ENCODE assay signal across 22 cellular contexts in genomic region chr17:78670850-78671291, GRCh38.
DNase-seq lines count a peak whose midpoint lies in the region; ATAC-seq and TF ChIP-seq lines count a peak whose summit lies in the region.
"Had no signal": no experiment of that assay in that cellular context is flagged by ENCODE, and none has a peak within 500 bp of the region (broad histone marks: within the 10 kb centered on the region; RNA-seq: fewer than 3 reads in every experiment).

No MANE protein-coding gene starts in this region.

- peaks cover 30% of the 10 kb centered on the region for H3K4me1 Mint-ChIP-seq in activated CD4-positive, alpha-beta T cell treated with anti-CD3 and anti-CD28 coated beads, Interleukin-2, amount 10 ng/mL, durations not matched to agents 7 days and 5 days
- H3K4me1 Mint-ChIP-seq in Caco-2 (ENCODE audit: low read depth, unreplicated experiment) (peaks cover 26% of the 10 kb centered on the region), nephron progenitor cell (peaks cover 12% of the 10 kb centered on the region), T-cell (peaks cover 26 to 35% (median 32%) of the 10 kb centered on the region in 3 donors)

- H3K27me3 Mint-ChIP-seq in activated CD4-positive, alpha-beta T cell treated with anti-CD3 and anti-CD28 coated beads, Interleukin-2, amount 10 ng/mL, durations not matched to agents 7 days and 5 days = no peaks in the 10 kb centered on the region
- no peaks in the 10 kb centered on the region for H3K27me3 Mint-ChIP-seq in Caco-2 (ENCODE audit: insufficient read depth, unreplicated experiment)
- peaks cover 8% of the 10 kb centered on the region for H3K27me3 Mint-ChIP-seq in nephron progenitor cell (ENCODE audit: low read depth, poor library complexity)
- no peaks in the 10 kb centered on the region for H3K27me3 Mint-ChIP-seq in T-cell

- CTCF ChIA-PET in activated CD4-positive, alpha-beta T cell treated with anti-CD3 and anti-CD28 coated beads, Interleukin-2, amount 10 ng/mL, durations not matched to agents 7 days and 5 days (lab: Charles Lee) = no interaction called here
- CTCF ChIA-PET in Caco-2 (lab: Charles Lee) (no interaction called here), T-cell (lab: Charles Lee) (no interaction called here)

- peak overlapping the region; percentile 55 for H3K27ac Mint-ChIP-seq in activated CD4-positive, alpha-beta T cell treated with anti-CD3 and anti-CD28 coated beads, Interleukin-2, amount 10 ng/mL, durations not matched to agents 7 days and 5 days
- H3K27ac Mint-ChIP-seq in Caco-2 (ENCODE audit: unreplicated experiment) = peak overlapping the region; percentile 7
- H3K27ac Mint-ChIP-seq in activated naive CD4-positive, alpha-beta T cell treated with anti-CD3 and anti-CD28 coated beads, Interleukin-2, amount 50 U/mL, for 72 hours = peak overlapping the region; percentile 52 to 74
- peak overlapping the region; percentile 31 for H3K27ac Mint-ChIP-seq in nephron progenitor cell
- H3K27ac Mint-ChIP-seq in T-cell = no peak overlapping the region
- H3K27ac Mint-ChIP-seq: GM23338 had no signal

- DNase-seq in activated CD4-positive, alpha-beta T cell treated with anti-CD3 and anti-CD28 coated beads, Interleukin-2, amount 10 ng/mL, durations not matched to agents 7 days and 5 days = no peak
- no peak for DNase-seq in activated CD4-positive, alpha-beta T cell treated with anti-CD3 and anti-CD28 coated beads, Interleukin-2, amount 50 U/mL, for 48 hours
- DNase-seq in Caco-2 = peak in 1 of 2 experiments; percentile 30
- no peak for DNase-seq in activated naive CD4-positive, alpha-beta T cell treated with anti-CD3 and anti-CD28 coated beads, Interleukin-2, amount 50 U/mL, for 72 hours (ENCODE audit: low spot score in 2 of 2)
- DNase-seq in nephron progenitor cell = no peak
- no peak for DNase-seq in T-cell
- DNase-seq in Kasumi-1 (lab: John Stamatoyannopoulos, UW) = no peak
- DNase-seq: 8988T; activated CD4-positive, alpha-beta T cell treated with anti-CD3 and anti-CD28 coated beads, Interleukin-2, amount 50 U/mL, for 1 hour; EL; KG1; mucosa of descending colon; MV-4-11; NCI-H187; NCI-H2227 treated with DMSO at 0.1 percent for 48 hours; NCI-H774; SHP77 had no signal

- intact Hi-C loops in Caco-2 (cut with micrococcal nuclease; ENCODE audit: unreplicated experiment) = no loop called here

- TF ChIP-seq CTCF in Caco-2 (IDR thresholded peaks at IDR 0.05; ENCODE audit: insufficient read depth in 1 of 2, low read depth in 1 of 2, low read length in 1 of 2, severe bottlenecking in 1 of 2, unreplicated experiment in 1 of 2) (no peak), nephron progenitor cell (IDR thresholded peaks at IDR 0.05) (no peak)

- H3K36me3 ChIP-seq in Caco-2 (ENCODE audit: control insufficient read depth, insufficient read depth, low read length) = no peaks in the 10 kb centered on the region
- H3K36me3 ChIP-seq: breast epithelium had no signal

- BruUV-seq in Caco-2 (replicated peaks; lab: Mats Ljungman, UMichigan) = no TSS peak

- no peaks in the 10 kb centered on the region for H3K9me3 Mint-ChIP-seq in activated CD4-positive, alpha-beta T cell treated with anti-CD3 and anti-CD28 coated beads, Interleukin-2, amount 10 ng/mL, durations not matched to agents 7 days and 5 days
- H3K9me3 Mint-ChIP-seq in Caco-2 (ENCODE audit: unreplicated experiment) (no peaks in the 10 kb centered on the region), nephron progenitor cell (no peaks in the 10 kb centered on the region), T-cell (no peaks in the 10 kb centered on the region)
- H3K9me3 Mint-ChIP-seq in activated naive CD4-positive, alpha-beta T cell treated with anti-CD3 and anti-CD28 coated beads, Interleukin-2, amount 50 U/mL, for 72 hours = no peaks in the 10 kb centered on the region

- peaks cover 24% of the 10 kb centered on the region for H3K4me1 ChIP-seq in Caco-2
- H3K4me1 ChIP-seq: breast epithelium had no signal

- H3K36me3 Mint-ChIP-seq in activated CD4-positive, alpha-beta T cell treated with anti-CD3 and anti-CD28 coated beads, Interleukin-2, amount 10 ng/mL, durations not matched to agents 7 days and 5 days (ENCODE audit: low read depth) = peaks cover 57% of the 10 kb centered on the region
- H3K36me3 Mint-ChIP-seq in Caco-2 (ENCODE audit: insufficient read depth, unreplicated experiment) (peaks cover 33% of the 10 kb centered on the region), nephron progenitor cell (ENCODE audit: low read depth) (peaks cover 10% of the 10 kb centered on the region), T-cell (peaks cover 33% of the 10 kb centered on the region)
- H3K36me3 Mint-ChIP-seq in activated naive CD4-positive, alpha-beta T cell treated with anti-CD3 and anti-CD28 coated beads, Interleukin-2, amount 50 U/mL, for 72 hours = peaks cover 10% of the 10 kb centered on the region in 2 donors

- no peak for ATAC-seq in activated naive CD4-positive, alpha-beta T cell treated with anti-CD3 and anti-CD28 coated beads, Interleukin-2, amount 50 U/mL, for 72 hours
- no peak for ATAC-seq in T-cell (replicated peaks in 1 of 4)
- no peak for ATAC-seq in GM18502 (IDR thresholded peaks at IDR 0.05; ENCODE audit: poor library complexity, unreplicated experiment)
- ATAC-seq: GM23338, mucosa of descending colon had no signal

- POLR2A ChIA-PET in activated CD4-positive, alpha-beta T cell treated with anti-CD3 and anti-CD28 coated beads, Interleukin-2, amount 10 ng/mL, durations not matched to agents 7 days and 5 days (lab: Charles Lee) = no interaction called here
- POLR2A ChIA-PET in Caco-2 (lab: Charles Lee) (no interaction called here), T-cell (lab: Charles Lee) (no interaction called here)

- H3K4me3 ChIP-seq in Caco-2 (ENCODE audit: low read depth, low read length) = no peak overlapping the region
- H3K4me3 ChIP-seq: adrenal gland, breast epithelium, GM23338, mucosa of descending colon, vagina had no signal

- H3K9me3 ChIP-seq in Caco-2 = no peaks in the 10 kb centered on the region
- H3K9me3 ChIP-seq: adrenal gland, breast epithelium, mucosa of descending colon, vagina had no signal

- H3K4me3 Mint-ChIP-seq in activated CD4-positive, alpha-beta T cell treated with anti-CD3 and anti-CD28 coated beads, Interleukin-2, amount 10 ng/mL, durations not matched to agents 7 days and 5 days = no peak overlapping the region
- H3K4me3 Mint-ChIP-seq in Caco-2 (ENCODE audit: unreplicated experiment) = no peak overlapping the region
- H3K4me3 Mint-ChIP-seq in nephron progenitor cell = no peak overlapping the region
- H3K4me3 Mint-ChIP-seq in T-cell = no peak overlapping the region
- H3K4me3 Mint-ChIP-seq: GM23338 had no signal

- H3K27me3 ChIP-seq in Caco-2 (replicated peaks; ENCODE audit: control insufficient read depth, insufficient read depth, low read length) = no peaks in the 10 kb centered on the region
- H3K27me3 ChIP-seq: adrenal gland, breast epithelium, vagina had no signal

Comparison
In these comparisons a context has a peak if more than half of its experiments do, and no peak if none do; other contexts are left out.
1. H3K27ac Mint-ChIP-seq: peak in activated CD4-positive, alpha-beta T cell treated with anti-CD3 and anti-CD28 coated beads, Interleukin-2, amount 10 ng/mL, durations not matched to agents 7 days and 5 days (single experiment), Caco-2 (single experiment), activated naive CD4-positive, alpha-beta T cell treated with anti-CD3 and anti-CD28 coated beads, Interleukin-2, amount 50 U/mL, for 72 hours (2 of 2) and nephron progenitor cell (single experiment); none in T-cell (0 of 2).